19 cellular contexts compared by ENCODE assay signal in genomic region chr4:75142850-75143249, GRCh38.
DNase-seq lines count a peak whose midpoint lies in the region; ATAC-seq and TF ChIP-seq lines count a peak whose summit lies in the region.
"Had no signal": no experiment of that assay in that cellular context is flagged by ENCODE, and none has a peak within 500 bp of the region (broad histone marks: within the 10 kb centered on the region; RNA-seq: fewer than 3 reads in every experiment).

No MANE protein-coding gene starts in this region.

- H3K27ac ChIP-seq in brain microvascular endothelial cell (peak overlapping the region; percentile 70), neuronal stem cell (replicated peaks; ENCODE audit: low read length) (no peak overlapping the region)
- H3K27ac ChIP-seq: left ventricle myocardium inferior, SK-N-MC, thyroid gland had no signal

- no peaks in the 10 kb centered on the region for H3K9me3 ChIP-seq in neuronal stem cell (replicated peaks in 1 of 2; ENCODE audit: control insufficient read depth in 2 of 2, insufficient read depth in 1 of 2, low read depth in 1 of 2, low read length in 2 of 2)
- H3K9me3 ChIP-seq: esophagus squamous epithelium, left ventricle myocardium inferior, thyroid gland had no signal

- no peak overlapping the region for H3K27ac Mint-ChIP-seq in activated T-cell treated with anti-CD3 and anti-CD28 coated beads, Interleukin-2, amount 50 U/mL, for 24 hours
- H3K27ac Mint-ChIP-seq: activated CD4-positive, alpha-beta memory T cell treated with anti-CD3 and anti-CD28 coated beads for 36 hours; activated T-helper 1 cell treated with anti-CD3 and anti-CD28 coated beads, Interleukin-12 subunit alpha, Interleukin-12 subunit beta, Interleukin-2, Interleukin-4 antibody, amounts not matched to agents 30 ng/mL and 10 ng/mL and 1 ng/mL, durations not matched to agents 14 hours and 24 hours and 36 hours; progenitor cell of endocrine pancreas had no signal

- no peaks in the 10 kb centered on the region for H3K79me1 ChIP-seq in neuronal stem cell (ENCODE audit: low read depth, low read length)

- TF ChIP-seq CTCF in brain microvascular endothelial cell (IDR thresholded peaks at IDR 0.05; ENCODE audit: low read depth, low read length, missing control alignments) = no peak

- H2BK12ac ChIP-seq in neuronal stem cell (ENCODE audit: low read length) = no peak overlapping the region

- no peak overlapping the region for H3K23ac ChIP-seq in neuronal stem cell (ENCODE audit: low read depth, low read length, poor library complexity)

- no peak overlapping the region for H2BK5ac ChIP-seq in neuronal stem cell (ENCODE audit: low read length)

- no peak overlapping the region for H2BK15ac ChIP-seq in neuronal stem cell (ENCODE audit: low read length)

- WGBS in neuronal stem cell (ENCODE audit: extremely low coverage in 2 of 2, insufficient read length in 2 of 2, insufficient replicate concordance in 1 of 2), 2 donors = no CpG with 5 or more reads among the region's 1 CpG

- H3K4me3 Mint-ChIP-seq in activated T-cell treated with anti-CD3 and anti-CD28 coated beads, Interleukin-2, amount 50 U/mL, for 24 hours = no peak overlapping the region
- H3K4me3 Mint-ChIP-seq: activated CD4-positive, alpha-beta memory T cell treated with anti-CD3 and anti-CD28 coated beads for 36 hours; activated T-helper 1 cell treated with anti-CD3 and anti-CD28 coated beads, Interleukin-12 subunit alpha, Interleukin-12 subunit beta, Interleukin-2, Interleukin-4 antibody, amounts not matched to agents 30 ng/mL and 10 ng/mL and 1 ng/mL, durations not matched to agents 14 hours and 24 hours and 36 hours had no signal

- in situ Hi-C loops in brain microvascular endothelial cell (cut with HindIII; ENCODE audit: low pct_ligation_motif_present, low sequenced_read_pairs) = no loop called here

- no peak overlapping the region for H2BK120ac ChIP-seq in neuronal stem cell (ENCODE audit: low read depth, low read length)

- no peaks in the 10 kb centered on the region for H3K27me3 Mint-ChIP-seq in activated T-cell treated with anti-CD3 and anti-CD28 coated beads, Interleukin-2, amount 50 U/mL, for 24 hours
- H3K27me3 Mint-ChIP-seq: activated CD4-positive, alpha-beta memory T cell treated with anti-CD3 and anti-CD28 coated beads for 36 hours; progenitor cell of endocrine pancreas had no signal

- no peak overlapping the region for H4K8ac ChIP-seq in neuronal stem cell (ENCODE audit: low read depth, low read length)

- H4K91ac ChIP-seq in neuronal stem cell (ENCODE audit: low read depth, low read length, poor library complexity) = no peak overlapping the region

- no peaks in the 10 kb centered on the region for H3K4me1 ChIP-seq in neuronal stem cell (ENCODE audit: control insufficient read depth in 2 of 2, insufficient read depth in 1 of 2, low read depth in 1 of 2, low read length in 2 of 2)
- H3K4me1 ChIP-seq: esophagus squamous epithelium, left ventricle myocardium inferior, thyroid gland had no signal

- no peaks in the 10 kb centered on the region for H3K4me1 Mint-ChIP-seq in activated T-cell treated with anti-CD3 and anti-CD28 coated beads, Interleukin-2, amount 50 U/mL, for 24 hours (ENCODE audit: low read depth)

- no peak overlapping the region for H3K18ac ChIP-seq in neuronal stem cell (ENCODE audit: low read length)

- H2AFZ ChIP-seq in neuronal stem cell (ENCODE audit: low read length) = no peak overlapping the region

- no peaks in the 10 kb centered on the region for H3K36me3 Mint-ChIP-seq in activated T-cell treated with anti-CD3 and anti-CD28 coated beads, Interleukin-2, amount 50 U/mL, for 24 hours (ENCODE audit: low read depth)
- H3K36me3 Mint-ChIP-seq: activated CD4-positive, alpha-beta memory T cell treated with anti-CD3 and anti-CD28 coated beads for 36 hours had no signal

- peak; percentile 47 for DNase-seq in EH (ENCODE audit: low read depth)
- DNase-seq in MV-4-11 (lab: John Stamatoyannopoulos, UW) = peak; percentile 78
- peak; percentile 82 for DNase-seq in brain microvascular endothelial cell
- DNase-seq in non-pigmented ciliary epithelial cell (ENCODE audit: low read depth) = peak; percentile 11
- DNase-seq in DMS53 (lab: John Stamatoyannopoulos, UW) = no peak
- no peak for DNase-seq in activated T-cell treated with anti-CD3 and anti-CD28 coated beads, Interleukin-2, amount 50 U/mL, for 24 hours
- DNase-seq in neuronal stem cell (ENCODE audit: low spot score) = no peak
- DNase-seq: activated CD4-positive, alpha-beta memory T cell treated with anti-CD3 and anti-CD28 coated beads for 36 hours; amygdala; Calu3; dorsolateral prefrontal cortex; esophagus squamous epithelium; left ventricle myocardium inferior; NK-92 treated with Interleukin-12 subunit alpha and Interleukin-12 subunit beta, amount 100 ng/mL, for 24 hours; thyroid gland had no signal

- no peak for ATAC-seq in GM21717 (IDR thresholded peaks at IDR 0.05; ENCODE audit: unreplicated experiment)

- H3K4me2 ChIP-seq in neuronal stem cell (ENCODE audit: insufficient read depth, low read length, poor library complexity, severe bottlenecking) = no peak overlapping the region

- H3K4me3 ChIP-seq in brain microvascular endothelial cell (ENCODE audit: low read depth, low read length) (no peak overlapping the region), neuronal stem cell (ENCODE audit: low read length in 2 of 2) (no peak overlapping the region)
- H3K4me3 ChIP-seq: dorsolateral prefrontal cortex, esophagus squamous epithelium, left ventricle myocardium inferior, SK-N-MC, thyroid gland had no signal

- H2AK5ac ChIP-seq in neuronal stem cell (ENCODE audit: low read depth, low read length) = no peak overlapping the region

- H3K9ac ChIP-seq in neuronal stem cell (ENCODE audit: low read depth, low read length, poor library complexity) = no peak overlapping the region

- peaks cover 2% of the 10 kb centered on the region for H3K9me3 Mint-ChIP-seq in activated T-cell treated with anti-CD3 and anti-CD28 coated beads, Interleukin-2, amount 50 U/mL, for 24 hours
- H3K9me3 Mint-ChIP-seq: activated CD4-positive, alpha-beta memory T cell treated with anti-CD3 and anti-CD28 coated beads for 36 hours; activated T-helper 1 cell treated with anti-CD3 and anti-CD28 coated beads, Interleukin-12 subunit alpha, Interleukin-12 subunit beta, Interleukin-2, Interleukin-4 antibody, amounts not matched to agents 30 ng/mL and 10 ng/mL and 1 ng/mL, durations not matched to agents 14 hours and 24 hours and 36 hours had no signal

- no peaks in the 10 kb centered on the region for H3K27me3 ChIP-seq in brain microvascular endothelial cell (replicated peaks)
- H3K27me3 ChIP-seq in neuronal stem cell (ENCODE audit: control insufficient read depth in 3 of 3, insufficient read depth in 3 of 3, low read depth in 1 of 3, low read length in 3 of 3) = no peaks in the 10 kb centered on the region
- H3K27me3 ChIP-seq: dorsolateral prefrontal cortex, esophagus squamous epithelium, thyroid gland had no signal

- no peak overlapping the region for H3K14ac ChIP-seq in neuronal stem cell (ENCODE audit: low read length)

- no peaks in the 10 kb centered on the region for H3K36me3 ChIP-seq in brain microvascular endothelial cell (replicated peaks)
- no peaks in the 10 kb centered on the region for H3K36me3 ChIP-seq in neuronal stem cell (replicated peaks in 1 of 2; ENCODE audit: control insufficient read depth in 2 of 2, insufficient read depth in 2 of 2, low read length in 2 of 2)
- H3K36me3 ChIP-seq: esophagus squamous epithelium, left ventricle myocardium inferior, thyroid gland had no signal

- H3K4ac ChIP-seq in neuronal stem cell (ENCODE audit: low read length) = no peak overlapping the region

Comparison
In these comparisons a context has a peak if more than half of its experiments do, and no peak if none do; other contexts are left out.
1. DNase-seq: peak in EH (single experiment), MV-4-11 (single experiment), brain microvascular endothelial cell (single experiment) and non-pigmented ciliary epithelial cell (single experiment); none in DMS53 (single experiment), activated T-cell treated with anti-CD3 and anti-CD28 coated beads, Interleukin-2, amount 50 U/mL, for 24 hours (single experiment) and neuronal stem cell (single experiment).